ENCODE assay signal across 10 cellular contexts in genomic region chr15:62549345-62549970, GRCh38.
A peak's percentile ranks its signal among the peaks of the same experiment; 100 is the strongest.
DNase-seq lines count a peak whose midpoint lies in the region; TF ChIP-seq lines count a peak whose summit lies in the region.
"Had no signal": no experiment of that assay in that cellular context is flagged by ENCODE, and none has a peak within 500 bp of the region (broad histone marks: within the 10 kb centered on the region; RNA-seq: fewer than 3 reads in every experiment).

No MANE protein-coding gene starts in this region.

- in situ Hi-C loops in astrocyte of the cerebellum (cut with HindIII; ENCODE audit: low sequenced_read_pairs), result no loop called here

- H3K27me3 ChIP-seq in vagina (no peaks in the 10 kb centered on the region), tibial artery (no peaks in the 10 kb centered on the region)

- DNase-seq in DMS153 treated with DMSO at 0.1 percent for 48 hours (lab: John Stamatoyannopoulos, UW; ENCODE audit: unreplicated experiment) (peak; percentile 1), HS-27A (ENCODE audit: low read depth) (peak; percentile 30), astrocyte of the cerebellum (ENCODE audit: low read depth) (no peak), lung microvascular endothelial cell (ENCODE audit: low read depth in 2 of 2) (peak; percentile 48 to 66), vagina (ENCODE audit: extremely low spot score in 2 of 2) (no peak), tibial artery (no peak), UCSD-AML1 (lab: John Stamatoyannopoulos, UW; ENCODE audit: unreplicated experiment) (no peak), cerebellum (ENCODE audit: low spot score) (no peak)

- TF ChIP-seq POLR2A in vagina (IDR thresholded peaks at IDR 0.05), result no peak

- H3K9me3 ChIP-seq in vagina (no peaks in the 10 kb centered on the region), tibial artery (no peaks in the 10 kb centered on the region)

- H3K36me3 ChIP-seq in vagina, result no peaks in the 10 kb centered on the region
- H3K36me3 ChIP-seq in tibial artery, result no peaks in the 10 kb centered on the region

- H3K27ac ChIP-seq in vagina (no peak overlapping the region), tibial artery (peak overlapping the region in 1 of 2 donors; percentile 47)
- H3K27ac ChIP-seq: SK-N-MC had no signal

- intact Hi-C loops in vagina (cut with DNase I) (no loop called here), tibial artery (cut with DNase I; ENCODE audit: low total_unique reads) (no loop called here)

- H3K4me3 ChIP-seq in astrocyte of the cerebellum (ENCODE audit: low read depth, low read length), result no peak overlapping the region
- H3K4me3 ChIP-seq in vagina, result no peak overlapping the region
- no peak overlapping the region for H3K4me3 ChIP-seq in tibial artery
- H3K4me3 ChIP-seq: lung, SK-N-MC had no signal

- TF ChIP-seq CTCF in astrocyte of the cerebellum (IDR thresholded peaks at IDR 0.05; ENCODE audit: low read depth, low read length, missing control alignments), result peak; percentile 45
- peak in 1 of 3 experiments; percentile 9 for TF ChIP-seq CTCF in vagina (IDR thresholded peaks at IDR 0.05)
- no peak for TF ChIP-seq CTCF in tibial artery (IDR thresholded peaks at IDR 0.05)

- H3K4me1 ChIP-seq in vagina, result peaks cover 22% of the 10 kb centered on the region
- peaks cover 0 to 54% (median 33%) of the 10 kb centered on the region in 4 donors for H3K4me1 ChIP-seq in tibial artery

Comparison
In these comparisons a context has a peak if more than half of its experiments do, and no peak if none do; other contexts are left out.
1. DNase-seq: peak in DMS153 treated with DMSO at 0.1 percent for 48 hours (single experiment), HS-27A (single experiment) and lung microvascular endothelial cell (2 of 2); none in astrocyte of the cerebellum (single experiment), vagina (0 of 2), tibial artery (0 of 2), UCSD-AML1 (single experiment) and cerebellum (single experiment).